In genomic region chr5:177362871-177363507, GRCh38 we compare ENCODE assay signal across 8 cellular contexts.
DNase-seq lines count a peak whose midpoint lies in the region; ATAC-seq and TF ChIP-seq lines count a peak whose summit lies in the region.

No MANE protein-coding gene starts in this region.

- H3K27ac ChIP-seq in WERI-Rb-1 = no peak overlapping the region

- H3K36me3 ChIP-seq in WERI-Rb-1 = no peaks in the 10 kb centered on the region

- DNase-seq in 8988T (peak; percentile 86), LoVo (ENCODE audit: low spot score) (peak; percentile 76), WERI-Rb-1 (no peak), cardiac fibroblast (ENCODE audit: low read depth in 2 of 2) (peak; percentile 18 to 42), kidney glomerular epithelial cell (lab: John Stamatoyannopoulos, UW) (peak; percentile 20)
- peak; percentile 72 to 73 for DNase-seq in stimulated activated CD4-positive, alpha-beta T cell treated with anti-CD3 and anti-CD28 coated beads, Interleukin-4, amount 100 ng/mL, for 4 hours

- H3K27me3 ChIP-seq in WERI-Rb-1 (ENCODE audit: insufficient read depth, low read depth, severe bottlenecking) = no peaks in the 10 kb centered on the region

- peak overlapping the region; percentile 28 for H3K4me3 ChIP-seq in WERI-Rb-1 (ENCODE audit: low read depth, low read length)
- peak overlapping the region; percentile 45 to 47 for H3K4me3 ChIP-seq in cardiac fibroblast (replicated peaks in 1 of 2; ENCODE audit: low read depth in 2 of 2, low read length in 2 of 2)

- peak; percentile 36 for ATAC-seq in GM18909 (IDR thresholded peaks at IDR 0.05; ENCODE audit: poor library complexity, unreplicated experiment)
- ATAC-seq in HG03571 (IDR thresholded peaks at IDR 0.05; ENCODE audit: unreplicated experiment) = no peak

- TF ChIP-seq CTCF in WERI-Rb-1 (IDR thresholded peaks at IDR 0.05; ENCODE audit: low read depth, low read length) (no peak), cardiac fibroblast (IDR thresholded peaks at IDR 0.05; ENCODE audit: low read depth, low read length) (no peak)

- no peaks in the 10 kb centered on the region for H3K9me3 ChIP-seq in WERI-Rb-1 (ENCODE audit: severe bottlenecking)
